ENCODE assay signal across 33 cellular contexts in genomic region chr21:24552491-24552890, GRCh38.
A peak's percentile ranks its signal among the peaks of the same experiment; 100 is the strongest.
DNase-seq lines count a peak whose midpoint lies in the region; ATAC-seq and TF ChIP-seq lines count a peak whose summit lies in the region.
"Had no signal": no experiment of that assay in that cellular context is flagged by ENCODE, and none has a peak within 500 bp of the region (broad histone marks: within the 10 kb centered on the region; RNA-seq: fewer than 3 reads in every experiment).

No MANE protein-coding gene starts in this region.

- no peaks in the 10 kb centered on the region for H3K36me3 ChIP-seq in right atrium auricular region
- H3K36me3 ChIP-seq in heart right ventricle, result no peaks in the 10 kb centered on the region
- H3K36me3 ChIP-seq in left ventricle myocardium inferior, result no peaks in the 10 kb centered on the region
- H3K36me3 ChIP-seq: BE2C; BLaER1; BLaER1 treated with 17β-estradiol and CSF1 and Interleukin-3, amounts not matched to agents 10 nM and 100 nM had no signal

- ATAC-seq in Right ventricle myocardium inferior (peak; percentile 39), Right ventricle myocardium superior (ENCODE audit: poor library complexity) (peak; percentile 36), left cardiac atrium (no peak), heart right ventricle (peak in 5 of 8 donors; percentile 17 to 72 (median 35)), left ventricle myocardium superior (peak; percentile 52)
- ATAC-seq: A549; CD8-positive, alpha-beta T cell had no signal

- WGBS in heart right ventricle, 2 donors, result 51 to 64% methylated on average over 3 of the region's 3 CpGs

- H3K9me3 ChIP-seq in right atrium auricular region (no peaks in the 10 kb centered on the region), heart right ventricle (peaks cover 0 to 20% (median 0%) of the 10 kb centered on the region in 11 donors), left ventricle myocardium inferior (replicated peaks) (peaks cover 24% of the 10 kb centered on the region)
- H3K9me3 ChIP-seq: A549, BE2C, BLaER1, Caco-2 had no signal

- DNase-seq in Right ventricle myocardium inferior (ENCODE audit: missing footprints), result no peak
- DNase-seq in right atrium auricular region (ENCODE audit: low spot score), result no peak
- no peak for DNase-seq in Right ventricle myocardium superior
- DNase-seq in left cardiac atrium, result no peak
- DNase-seq in heart right ventricle, result no peak
- no peak for DNase-seq in left ventricle myocardium inferior
- DNase-seq in left ventricle myocardium superior, result no peak
- DNase-seq in cardiac septum (ENCODE audit: low spot score), result no peak
- DNase-seq: 8988T; ACHN; AML-193; BE2C; C1 segment of cervical spinal cord; Caco-2; Calu3; CD4-positive, alpha-beta memory T cell; CD4-positive, alpha-beta T cell; CD4-positive, CD25-positive, alpha-beta regulatory T cell; CD8-positive, alpha-beta memory T cell; CD8-positive, alpha-beta T cell; COR-L47; DMS 273 treated with DMSO at 0.1 percent for 48 hours; DMS153; DMS53; DMS79; DMS79 treated with DMSO at 0.1 percent for 48 hours; DND-41; EL had no signal

- H3K27me3 ChIP-seq in right atrium auricular region (no peaks in the 10 kb centered on the region), heart right ventricle (no peaks in the 10 kb centered on the region), left ventricle myocardium inferior (ENCODE audit: low read depth) (no peaks in the 10 kb centered on the region)
- H3K27me3 ChIP-seq: BE2C; BLaER1; BLaER1 treated with 17β-estradiol and CSF1 and Interleukin-3, amounts not matched to agents 10 nM and 100 nM had no signal

- H3K4me1 ChIP-seq in right atrium auricular region (no peaks in the 10 kb centered on the region), heart right ventricle (no peaks in the 10 kb centered on the region), left ventricle myocardium inferior (no peaks in the 10 kb centered on the region)
- H3K4me1 ChIP-seq: A549, BE2C, BLaER1, Caco-2 had no signal

- TF ChIP-seq CTCF in right atrium auricular region (IDR thresholded peaks at IDR 0.05) (no peak), heart right ventricle (IDR thresholded peaks at IDR 0.05) (no peak), left ventricle myocardium inferior (IDR thresholded peaks at IDR 0.05; ENCODE audit: borderline replicate concordance) (no peak)

- no peak overlapping the region for H3K27ac ChIP-seq in right atrium auricular region
- no peak overlapping the region for H3K27ac ChIP-seq in heart right ventricle
- no peak overlapping the region for H3K27ac ChIP-seq in left ventricle myocardium inferior (replicated peaks)
- H3K27ac ChIP-seq: 22Rv1; A549; BLaER1; BLaER1 treated with 17β-estradiol and CSF1 and Interleukin-3, amounts not matched to agents 10 nM and 100 nM; C4-2B had no signal

- no peak overlapping the region for H3K4me3 ChIP-seq in right atrium auricular region
- H3K4me3 ChIP-seq in heart right ventricle, result no peak overlapping the region
- no peak overlapping the region for H3K4me3 ChIP-seq in left ventricle myocardium inferior
- H3K4me3 ChIP-seq: A549; BLaER1; BLaER1 treated with 17β-estradiol and CSF1 and Interleukin-3, amounts not matched to agents 10 nM and 100 nM had no signal

- intact Hi-C loops in Right ventricle myocardium inferior (cut with DNase I), result no loop called here
- intact Hi-C loops in Right ventricle myocardium superior (cut with DNase I), result no loop called here
- intact Hi-C loops in left cardiac atrium (cut with DNase I), result no loop called here
- intact Hi-C loops in heart right ventricle (cut with DNase I), result no loop called here
- intact Hi-C loops in left ventricle myocardium inferior (cut with micrococcal nuclease), result no loop called here
- intact Hi-C loops in left ventricle myocardium superior (cut with micrococcal nuclease), result no loop called here
- intact Hi-C loops in cardiac septum (cut with DNase I), result no loop called here

Comparison
In these comparisons a context has a peak if more than half of its experiments do, and no peak if none do; other contexts are left out.
1. ATAC-seq: peak in Right ventricle myocardium inferior (single experiment), Right ventricle myocardium superior (single experiment), heart right ventricle (5 of 8) and left ventricle myocardium superior (single experiment); none in left cardiac atrium (0 of 2).